Comparison of ENCODE assay signal across 27 cellular contexts in genomic region chr17:82910770-82911169, GRCh38.
"Had no signal": no experiment of that assay in that cellular context is flagged by ENCODE, and none has a peak within 500 bp of the region (broad histone marks: within the 10 kb centered on the region; RNA-seq: fewer than 3 reads in every experiment).

No MANE protein-coding gene starts in this region.

- H3K9me3 Mint-ChIP-seq: activated CD4-positive, alpha-beta T cell treated with anti-CD3 and anti-CD28 coated beads, Interleukin-2, amount 10 ng/mL, durations not matched to agents 7 days and 5 days; activated naive CD8-positive, alpha-beta T cell treated with anti-CD3 and anti-CD28 coated beads, Interleukin-2, amount 50 U/mL, for 24 hours; brain; immature natural killer cell; natural killer cell treated with Interleukin-12 subunit alpha and Interleukin-12 subunit beta and Interleukin-15 and Interleukin-18, amount 100 ng/mL, for 72 hours; stimulated activated memory B cell treated with anti-CD40 and anti-IgM and Interleukin-4, amounts not matched to agents 10 μg/mL and 1 μg/mL and 100 μg/mL, for 72 hours; T-helper 2 cell treated with Interferon-gamma antibody and Interleukin-4, amounts not matched to agents 5 μg/mL and 100 μg/mL, for 36 hours had no signal

- H3K4me1 ChIP-seq: parathyroid adenoma had no signal

- FAIRE-seq: small intestine had no signal

- H3K4me3 ChIP-seq: hepatocyte, left ventricle myocardium inferior, stomach, suprapubic skin, tibial nerve had no signal

- DNase-seq: activated CD4-positive, alpha-beta T cell treated with anti-CD3 and anti-CD28 coated beads, Interleukin-2, amount 10 ng/mL, durations not matched to agents 7 days and 5 days; activated CD8-positive, alpha-beta memory T cell treated with anti-CD3 and anti-CD28 coated beads for 24 hours; activated CD8-positive, alpha-beta memory T cell treated with anti-CD3 and anti-CD28 coated beads, Interleukin-2, amount 50 U/mL, for 4 hours; activated gamma-delta T cell; activated naive CD4-positive, alpha-beta T cell treated with anti-CD3 and anti-CD28 coated beads, Interleukin-2, amount 50 U/mL, for 16 hours; activated naive CD8-positive, alpha-beta T cell treated with anti-CD3 and anti-CD28 coated beads, Interleukin-2, amount 50 U/mL, for 24 hours; anterior cingulate cortex; caudate nucleus; effector memory CD4-positive, alpha-beta T cell; foreskin melanocyte; glutamatergic neuron; immature natural killer cell; left ventricle myocardium inferior; midbrain; small intestine; stimulated activated CD4-positive, alpha-beta T cell treated with anti-CD3 and anti-CD28 coated beads, Interleukin-2, amount 100 ng/mL, for 24 hours; stomach had no signal

- H3K9me3 ChIP-seq: left ventricle myocardium inferior, stomach, suprapubic skin, tibial nerve had no signal

- H3K27ac Mint-ChIP-seq: activated naive CD8-positive, alpha-beta T cell treated with anti-CD3 and anti-CD28 coated beads, Interleukin-2, amount 50 U/mL, for 24 hours; brain; T-helper 2 cell treated with Interferon-gamma antibody and Interleukin-4, amounts not matched to agents 5 μg/mL and 100 μg/mL, for 36 hours had no signal

- H3K79me2 ChIP-seq: hepatocyte had no signal

- ATAC-seq: activated CD4-positive, CD25-positive, alpha-beta regulatory T cell treated with anti-CD3 and anti-CD28 coated beads, Interleukin-2, amount 50 U/mL, for 24 hours; activated naive CD8-positive, alpha-beta T cell treated with anti-CD3 and anti-CD28 coated beads, Interleukin-2, amount 50 U/mL, for 24 hours; natural killer cell treated with Interleukin-12 subunit alpha and Interleukin-12 subunit beta and Interleukin-15 and Interleukin-18, amount 100 ng/mL, for 72 hours; sciatic nerve; stimulated activated memory B cell treated with anti-CD40 and anti-IgM and Interleukin-4, amounts not matched to agents 10 μg/mL and 1 μg/mL and 100 μg/mL, for 72 hours had no signal

- H3K27me3 Mint-ChIP-seq: activated CD4-positive, alpha-beta T cell treated with anti-CD3 and anti-CD28 coated beads, Interleukin-2, amount 10 ng/mL, durations not matched to agents 7 days and 5 days; activated naive CD8-positive, alpha-beta T cell treated with anti-CD3 and anti-CD28 coated beads, Interleukin-2, amount 50 U/mL, for 24 hours; brain; natural killer cell treated with Interleukin-12 subunit alpha and Interleukin-12 subunit beta and Interleukin-15 and Interleukin-18, amount 100 ng/mL, for 72 hours; stimulated activated memory B cell treated with anti-CD40 and anti-IgM and Interleukin-4, amounts not matched to agents 10 μg/mL and 1 μg/mL and 100 μg/mL, for 72 hours had no signal

- H2AFZ ChIP-seq: hepatocyte, parathyroid adenoma had no signal

- H3K4me2 ChIP-seq: hepatocyte had no signal

- H3K27ac ChIP-seq: hepatocyte, left ventricle myocardium inferior, parathyroid adenoma, tibial nerve had no signal

- H3K4me3 Mint-ChIP-seq: activated CD4-positive, alpha-beta T cell treated with anti-CD3 and anti-CD28 coated beads, Interleukin-2, amount 10 ng/mL, durations not matched to agents 7 days and 5 days; activated naive CD8-positive, alpha-beta T cell treated with anti-CD3 and anti-CD28 coated beads, Interleukin-2, amount 50 U/mL, for 24 hours; brain; immature natural killer cell; natural killer cell treated with Interleukin-12 subunit alpha and Interleukin-12 subunit beta and Interleukin-15 and Interleukin-18, amount 100 ng/mL, for 72 hours; stimulated activated memory B cell treated with anti-CD40 and anti-IgM and Interleukin-4, amounts not matched to agents 10 μg/mL and 1 μg/mL and 100 μg/mL, for 72 hours; T-helper 2 cell treated with Interferon-gamma antibody and Interleukin-4, amounts not matched to agents 5 μg/mL and 100 μg/mL, for 36 hours had no signal

- H3K9ac ChIP-seq: parathyroid adenoma had no signal

- H3K27me3 ChIP-seq: hepatocyte, stomach, suprapubic skin, tibial nerve had no signal
